ENCODE assay signal across 1 cellular context in genomic region chr6:39221115-39221514, GRCh38.
TF ChIP-seq lines count a peak whose summit lies in the region.

No MANE protein-coding gene starts in this region.

TF ChIP-seq in H1, 55 proteins besides CTCF, POLR2A, EP300 and RAD21 (continued from another document):
- no peak for TF ChIP-seq HDAC2 (IDR thresholded peaks at IDR 0.05; ENCODE audit: borderline replicate concordance in 1 of 2, low read depth in 2 of 2, low read length in 2 of 2)
- no peak for TF ChIP-seq SP4 (IDR thresholded peaks at IDR 0.05; ENCODE audit: low read length)
- TF ChIP-seq ATF3 (IDR thresholded peaks at IDR 0.05; ENCODE audit: insufficient read depth, low read depth, low read length): no peak
- TF ChIP-seq TEAD4 (IDR thresholded peaks at IDR 0.05; ENCODE audit: low read depth, low read length): no peak
- TF ChIP-seq FOSL1 (IDR thresholded peaks at IDR 0.05; ENCODE audit: insufficient read depth, low read depth, low read length): no peak
- TF ChIP-seq JUND (IDR thresholded peaks at IDR 0.05; ENCODE audit: low read length): no peak
- TF ChIP-seq SIX5 (IDR thresholded peaks at IDR 0.05; ENCODE audit: low read depth, low read length): no peak
- TF ChIP-seq NANOG (IDR thresholded peaks at IDR 0.05; ENCODE audit: insufficient read depth, low read depth, low read length, poor library complexity, severe bottlenecking): no peak
- no peak for TF ChIP-seq GTF2F1 (IDR thresholded peaks at IDR 0.05; ENCODE audit: borderline replicate concordance, low read depth, low read length)
- TF ChIP-seq TBP (IDR thresholded peaks at IDR 0.05; ENCODE audit: low read depth, low read length): no peak
- no peak for TF ChIP-seq CTBP2 (IDR thresholded peaks at IDR 0.05; ENCODE audit: borderline replicate concordance, insufficient read depth, insufficient read length, low read length)
- TF ChIP-seq BACH1 (IDR thresholded peaks at IDR 0.05; ENCODE audit: low read length): no peak
TF ChIP-seq in H1: peak in this region for 0.
